In genomic region chr7:131003634-131004033, GRCh38 we compare ENCODE assay signal across 12 cellular contexts.
DNase-seq lines count a peak whose midpoint lies in the region; ATAC-seq and TF ChIP-seq lines count a peak whose summit lies in the region.
"Had no signal": no experiment of that assay in that cellular context is flagged by ENCODE, and none has a peak within 500 bp of the region (broad histone marks: within the 10 kb centered on the region; RNA-seq: fewer than 3 reads in every experiment).

No MANE protein-coding gene starts in this region.

- H3K27me3 Mint-ChIP-seq in activated CD4-positive, alpha-beta memory T cell treated with anti-CD3 and anti-CD28 coated beads for 36 hours: no peaks in the 10 kb centered on the region
- no peaks in the 10 kb centered on the region for H3K27me3 Mint-ChIP-seq in activated CD4-positive, alpha-beta memory T cell treated with anti-CD3 and anti-CD28 coated beads, Interleukin-2, amount 10 ng/mL, durations not matched to agents 7 days and 5 days
- no peaks in the 10 kb centered on the region for H3K27me3 Mint-ChIP-seq in CD4-positive, alpha-beta T cell
- no peaks in the 10 kb centered on the region for H3K27me3 Mint-ChIP-seq in activated T-helper 17 cell treated with anti-CD3 and anti-CD28 coated beads, Interleukin-2, amount 50 U/mL, for 72 hours

- intact Hi-C loops in activated CD4-positive, alpha-beta memory T cell treated with anti-CD3 and anti-CD28 coated beads for 36 hours (cut with micrococcal nuclease): no loop called here
- intact Hi-C loops in CD4-positive, alpha-beta T cell (cut with DNase I, micrococcal nuclease): loop anchor here in 1 of 2 experiments (2.0 kb wide), 1 partner anchor 13 kb away; no protein-coding TSS in a partner anchor
- intact Hi-C loops in upper lobe of right lung (cut with DNase I): no loop called here

- H3K9me3 ChIP-seq in CD4-positive, alpha-beta T cell (ENCODE audit: control insufficient read depth, low read length): no peaks in the 10 kb centered on the region
- no peaks in the 10 kb centered on the region for H3K9me3 ChIP-seq in upper lobe of right lung

- no peak overlapping the region for H3K27ac ChIP-seq in CD4-positive, alpha-beta T cell (ENCODE audit: low read depth, low read length)
- no peak overlapping the region for H3K27ac ChIP-seq in upper lobe of right lung
- H3K27ac ChIP-seq: BLaER1 had no signal

- H3K27ac Mint-ChIP-seq in activated CD4-positive, alpha-beta memory T cell treated with anti-CD3 and anti-CD28 coated beads for 36 hours: peak overlapping the region; percentile 34
- no peak overlapping the region for H3K27ac Mint-ChIP-seq in activated CD4-positive, alpha-beta memory T cell treated with anti-CD3 and anti-CD28 coated beads, Interleukin-2, amount 10 ng/mL, durations not matched to agents 7 days and 5 days
- peak overlapping the region; percentile 70 for H3K27ac Mint-ChIP-seq in CD4-positive, alpha-beta T cell
- peak overlapping the region; percentile 71 for H3K27ac Mint-ChIP-seq in activated T-helper 17 cell treated with anti-CD3 and anti-CD28 coated beads, Interleukin-2, amount 50 U/mL, for 72 hours
- H3K27ac Mint-ChIP-seq in stimulated activated effector memory CD8-positive, alpha-beta T cell treated with anti-CD3 and anti-CD28 coated beads, Interleukin-12 subunit alpha, Interleukin-12 subunit beta, amount 100 ng/mL, for 72 hours: peak overlapping the region; percentile 84
- H3K27ac Mint-ChIP-seq: GM23338 had no signal

- no peak for TF ChIP-seq CTCF in CD4-positive, alpha-beta T cell (IDR thresholded peaks at IDR 0.05)
- TF ChIP-seq CTCF in GM10248 (IDR thresholded peaks at IDR 0.05; ENCODE audit: control extremely low read depth, extremely low read depth, low read depth, missing control alignments) (no peak), upper lobe of right lung (IDR thresholded peaks at IDR 0.05) (no peak)

- H3K4me1 Mint-ChIP-seq in activated CD4-positive, alpha-beta memory T cell treated with anti-CD3 and anti-CD28 coated beads for 36 hours (ENCODE audit: low read depth): peaks cover 78% of the 10 kb centered on the region
- peaks cover 64% of the 10 kb centered on the region for H3K4me1 Mint-ChIP-seq in activated CD4-positive, alpha-beta memory T cell treated with anti-CD3 and anti-CD28 coated beads, Interleukin-2, amount 10 ng/mL, durations not matched to agents 7 days and 5 days
- H3K4me1 Mint-ChIP-seq in CD4-positive, alpha-beta T cell (ENCODE audit: low read depth): peaks cover 87% of the 10 kb centered on the region
- peaks cover 54% of the 10 kb centered on the region for H3K4me1 Mint-ChIP-seq in activated T-helper 17 cell treated with anti-CD3 and anti-CD28 coated beads, Interleukin-2, amount 50 U/mL, for 72 hours
- peaks cover 53% of the 10 kb centered on the region for H3K4me1 Mint-ChIP-seq in stimulated activated effector memory CD8-positive, alpha-beta T cell treated with anti-CD3 and anti-CD28 coated beads, Interleukin-12 subunit alpha, Interleukin-12 subunit beta, amount 100 ng/mL, for 72 hours

- H3K27me3 ChIP-seq in CD4-positive, alpha-beta T cell (ENCODE audit: control insufficient read depth, insufficient read depth, low read length): no peaks in the 10 kb centered on the region
- no peaks in the 10 kb centered on the region for H3K27me3 ChIP-seq in upper lobe of right lung
- H3K27me3 ChIP-seq: BLaER1 had no signal

- H3K9me3 Mint-ChIP-seq in activated CD4-positive, alpha-beta memory T cell treated with anti-CD3 and anti-CD28 coated beads for 36 hours: peaks cover 16% of the 10 kb centered on the region
- peaks cover 17% of the 10 kb centered on the region for H3K9me3 Mint-ChIP-seq in activated CD4-positive, alpha-beta memory T cell treated with anti-CD3 and anti-CD28 coated beads, Interleukin-2, amount 10 ng/mL, durations not matched to agents 7 days and 5 days
- H3K9me3 Mint-ChIP-seq in CD4-positive, alpha-beta T cell: peaks cover 5% of the 10 kb centered on the region
- H3K9me3 Mint-ChIP-seq in activated T-helper 17 cell treated with anti-CD3 and anti-CD28 coated beads, Interleukin-2, amount 50 U/mL, for 72 hours: peaks cover 6% of the 10 kb centered on the region
- H3K9me3 Mint-ChIP-seq in stimulated activated effector memory CD8-positive, alpha-beta T cell treated with anti-CD3 and anti-CD28 coated beads, Interleukin-12 subunit alpha, Interleukin-12 subunit beta, amount 100 ng/mL, for 72 hours: peaks cover 4% of the 10 kb centered on the region

- CTCF ChIA-PET in activated CD4-positive, alpha-beta memory T cell treated with anti-CD3 and anti-CD28 coated beads for 36 hours (lab: Charles Lee): interaction anchor here (0.6 to 6.9 kb wide), 5 partner anchors 8 to 37 kb away, joined by 3 to 76 read pairs (median 6); no protein-coding TSS in a partner anchor
- CTCF ChIA-PET in activated CD4-positive, alpha-beta memory T cell treated with anti-CD3 and anti-CD28 coated beads, Interleukin-2, amount 10 ng/mL, durations not matched to agents 7 days and 5 days (lab: Charles Lee): interaction anchor here (0.6 to 2.8 kb wide), 8 partner anchors 13 to 118 kb away, joined by 3 to 21 read pairs (median 3); no protein-coding TSS in a partner anchor
- CTCF ChIA-PET in CD4-positive, alpha-beta T cell (lab: Charles Lee): interaction anchor here (1.2 to 2.4 kb wide), 2 partner anchors 10 to 106 kb away, joined by 5 to 6 read pairs; no protein-coding TSS in a partner anchor
- CTCF ChIA-PET in GM10248 (lab: Yijun Ruan, JAX): interaction anchor here (0.9 to 7.1 kb wide), 8 partner anchors 8 to 107 kb away, joined by 3 to 47 read pairs (median 8); no protein-coding TSS in a partner anchor

- no peak overlapping the region for H3K4me3 ChIP-seq in upper lobe of right lung
- H3K4me3 ChIP-seq: BLaER1, GM23338 had no signal

- POLR2A ChIA-PET in activated CD4-positive, alpha-beta memory T cell treated with anti-CD3 and anti-CD28 coated beads for 36 hours (lab: Charles Lee): interaction anchor here (0.7 to 1.7 kb wide), 5 partner anchors 8 to 48 kb away, joined by 3 to 8 read pairs (median 3); no protein-coding TSS in a partner anchor
- POLR2A ChIA-PET in activated CD4-positive, alpha-beta memory T cell treated with anti-CD3 and anti-CD28 coated beads, Interleukin-2, amount 10 ng/mL, durations not matched to agents 7 days and 5 days (lab: Charles Lee): interaction anchor here (0.7 to 2.6 kb wide), 6 partner anchors 8 to 324 kb away, joined by 3 to 11 read pairs (median 3); partner anchors contain the start of gene MKLN1
- POLR2A ChIA-PET in CD4-positive, alpha-beta T cell (lab: Charles Lee): interaction anchor here (0.7 to 1.6 kb wide), 5 partner anchors 9 to 21 kb away, joined by 3 to 4 read pairs (median 3); no protein-coding TSS in a partner anchor
- POLR2A ChIA-PET in GM10248 (lab: Yijun Ruan, JAX): no interaction called here

- H3K36me3 ChIP-seq in upper lobe of right lung: no peaks in the 10 kb centered on the region
- H3K36me3 ChIP-seq: BLaER1 had no signal

- peaks cover 31% of the 10 kb centered on the region for H3K4me1 ChIP-seq in upper lobe of right lung

- H3K36me3 Mint-ChIP-seq in activated CD4-positive, alpha-beta memory T cell treated with anti-CD3 and anti-CD28 coated beads for 36 hours: peaks cover 34% of the 10 kb centered on the region
- H3K36me3 Mint-ChIP-seq in activated CD4-positive, alpha-beta memory T cell treated with anti-CD3 and anti-CD28 coated beads, Interleukin-2, amount 10 ng/mL, durations not matched to agents 7 days and 5 days (ENCODE audit: low read depth): peaks cover 52% of the 10 kb centered on the region
- H3K36me3 Mint-ChIP-seq in CD4-positive, alpha-beta T cell (ENCODE audit: low read depth): peaks cover 76% of the 10 kb centered on the region
- H3K36me3 Mint-ChIP-seq in activated T-helper 17 cell treated with anti-CD3 and anti-CD28 coated beads, Interleukin-2, amount 50 U/mL, for 72 hours (ENCODE audit: low read depth): peaks cover 96% of the 10 kb centered on the region
- peaks cover 96% of the 10 kb centered on the region for H3K36me3 Mint-ChIP-seq in stimulated activated effector memory CD8-positive, alpha-beta T cell treated with anti-CD3 and anti-CD28 coated beads, Interleukin-12 subunit alpha, Interleukin-12 subunit beta, amount 100 ng/mL, for 72 hours

- ATAC-seq in CD4-positive, alpha-beta T cell (ENCODE audit: poor library complexity): no peak
- no peak for ATAC-seq in activated T-helper 17 cell treated with anti-CD3 and anti-CD28 coated beads, Interleukin-2, amount 50 U/mL, for 72 hours (replicated peaks)
- no peak for ATAC-seq in stimulated activated effector memory CD8-positive, alpha-beta T cell treated with anti-CD3 and anti-CD28 coated beads, Interleukin-12 subunit alpha, Interleukin-12 subunit beta, amount 100 ng/mL, for 72 hours
- no peak for ATAC-seq in upper lobe of right lung
- ATAC-seq: GM23338 had no signal

- no peak overlapping the region for H3K4me3 Mint-ChIP-seq in activated CD4-positive, alpha-beta memory T cell treated with anti-CD3 and anti-CD28 coated beads for 36 hours
- no peak overlapping the region for H3K4me3 Mint-ChIP-seq in activated CD4-positive, alpha-beta memory T cell treated with anti-CD3 and anti-CD28 coated beads, Interleukin-2, amount 10 ng/mL, durations not matched to agents 7 days and 5 days
- no peak overlapping the region for H3K4me3 Mint-ChIP-seq in CD4-positive, alpha-beta T cell
- H3K4me3 Mint-ChIP-seq in activated T-helper 17 cell treated with anti-CD3 and anti-CD28 coated beads, Interleukin-2, amount 50 U/mL, for 72 hours: peak overlapping the region; percentile 16
- H3K4me3 Mint-ChIP-seq in stimulated activated effector memory CD8-positive, alpha-beta T cell treated with anti-CD3 and anti-CD28 coated beads, Interleukin-12 subunit alpha, Interleukin-12 subunit beta, amount 100 ng/mL, for 72 hours: no peak overlapping the region
- H3K4me3 Mint-ChIP-seq: GM23338 had no signal

- no peak for DNase-seq in activated CD4-positive, alpha-beta memory T cell treated with anti-CD3 and anti-CD28 coated beads for 36 hours
- no peak for DNase-seq in activated CD4-positive, alpha-beta memory T cell treated with anti-CD3 and anti-CD28 coated beads, Interleukin-2, amount 10 ng/mL, durations not matched to agents 7 days and 5 days
- no peak for DNase-seq in CD4-positive, alpha-beta T cell
- no peak for DNase-seq in stimulated activated effector memory CD8-positive, alpha-beta T cell treated with anti-CD3 and anti-CD28 coated beads, Interleukin-12 subunit alpha, Interleukin-12 subunit beta, amount 100 ng/mL, for 72 hours (ENCODE audit: low spot score in 2 of 2)
- DNase-seq in GM10248 (ENCODE audit: extremely low spot score) (no peak), upper lobe of right lung (no peak)
- DNase-seq: 8988T, DMS53, H7 had no signal
